ENCODE assay signal across 8 cellular contexts in the genomic region with DNA sequence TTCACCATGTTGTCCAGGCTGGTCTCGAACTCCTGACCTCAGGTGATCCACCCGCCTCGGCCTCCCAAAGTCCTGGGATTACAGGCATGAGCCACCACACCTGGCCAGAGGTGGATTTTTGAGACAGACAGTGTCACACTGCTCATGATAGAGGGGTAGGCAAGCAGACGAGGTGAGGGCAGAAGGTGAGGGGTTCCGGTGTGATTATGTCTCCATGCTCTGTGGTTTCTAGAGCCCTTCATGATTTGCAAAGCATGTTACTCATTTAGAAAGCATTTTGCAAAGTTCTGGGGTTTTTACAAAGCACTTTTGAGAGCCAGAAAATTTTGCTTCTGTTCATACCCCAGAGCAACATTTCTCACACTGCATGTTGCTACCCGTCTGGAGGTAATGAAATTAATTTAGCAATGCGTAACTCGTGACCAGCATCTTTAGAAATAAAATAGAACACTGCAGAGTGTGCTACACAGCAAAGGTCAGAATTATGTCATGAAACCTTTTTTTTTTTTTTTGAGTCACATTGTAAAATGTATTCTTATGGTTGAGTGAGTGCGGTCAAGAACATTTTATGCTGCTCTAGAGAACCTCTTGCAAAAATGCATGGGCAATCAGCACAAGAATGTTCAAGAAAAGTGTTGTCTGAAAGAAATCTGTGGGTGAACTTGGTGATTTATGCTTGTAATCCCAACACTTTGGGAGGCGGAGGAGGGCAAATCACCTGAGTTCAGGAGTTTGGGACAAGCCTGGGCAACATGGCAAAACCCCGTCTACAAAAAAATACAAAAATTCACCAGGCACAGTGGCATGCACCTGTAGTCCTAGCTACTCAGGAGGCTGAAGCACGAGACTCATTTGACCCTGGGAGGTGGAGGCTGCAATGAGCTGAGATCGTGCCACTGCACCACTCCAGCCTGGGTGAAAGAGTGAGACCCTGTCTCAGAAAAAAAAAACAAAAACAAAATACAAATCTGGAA. TPM values are rescaled to one million over a fixed set of nuclear protein-coding genes. Genes with fewer than 3 reads are reported as not detected.
DNase-seq lines count a peak whose midpoint lies in the region; ATAC-seq and TF ChIP-seq lines count a peak whose summit lies in the region.

No MANE protein-coding gene starts in this region.

- H3K27me3 Mint-ChIP-seq in naive B cell (peaks cover 21 to 52% (median 32%) of the 10 kb centered on the region in 3 donors), glutamatergic neuron (ENCODE audit: unreplicated experiment) (peaks cover 9% of the 10 kb centered on the region)

- H3K4me1 Mint-ChIP-seq in naive B cell = peaks cover 10 to 21% (median 15%) of the 10 kb centered on the region in 3 donors
- H3K4me1 Mint-ChIP-seq in glutamatergic neuron (ENCODE audit: low read depth, unreplicated experiment) = no peaks in the 10 kb centered on the region

- H3K27ac Mint-ChIP-seq in naive B cell = peak overlapping the region in 2 of 6 donors; percentile 32 to 81
- no peak overlapping the region for H3K27ac Mint-ChIP-seq in glutamatergic neuron (ENCODE audit: unreplicated experiment)

- peak overlapping the region in 3 of 8 donors; percentile 14 to 61 (median 30) for H3K4me3 Mint-ChIP-seq in naive B cell
- no peak overlapping the region for H3K4me3 Mint-ChIP-seq in glutamatergic neuron (ENCODE audit: unreplicated experiment)

- no peak for TF ChIP-seq CTCF in glutamatergic neuron (IDR thresholded peaks at IDR 0.05; ENCODE audit: partially characterized antibody, unreplicated experiment)

- peak; percentile 44 for DNase-seq in activated CD4-positive, alpha-beta T cell treated with anti-CD3 and anti-CD28 coated beads for 48 hours
- DNase-seq in activated CD4-positive, alpha-beta T cell treated with anti-CD3 and anti-CD28 coated beads for 1 hour = no peak
- peak; percentile 47 for DNase-seq in activated CD4-positive, CD25-positive, alpha-beta regulatory T cell treated with anti-CD3 and anti-CD28 coated beads, Interleukin-2, amount 50 U/mL, for 72 hours
- DNase-seq in naive B cell (no peak), glutamatergic neuron (no peak), HuH-7.5 (ENCODE audit: low spot score) (no peak), SHP77 (lab: John Stamatoyannopoulos, UW) (no peak)

- H3K9me3 Mint-ChIP-seq in naive B cell = peaks cover 0 to 3% (median 0%) of the 10 kb centered on the region in 7 donors
- H3K9me3 Mint-ChIP-seq in glutamatergic neuron (ENCODE audit: unreplicated experiment) = peaks cover 4% of the 10 kb centered on the region

- peak; percentile 80 for ATAC-seq in HG02938 (IDR thresholded peaks at IDR 0.05; ENCODE audit: unreplicated experiment)
- peak; percentile 16 to 69 for ATAC-seq in naive B cell (ENCODE audit: low read depth in 2 of 2)

- H3K36me3 Mint-ChIP-seq in naive B cell = no peaks in the 10 kb centered on the region
- H3K36me3 Mint-ChIP-seq in glutamatergic neuron (ENCODE audit: unreplicated experiment) = no peaks in the 10 kb centered on the region

RNA-seq across cellular contexts. Expression of gene MAP4K1, which starts 58.0 kb away (rescaled TPM):
- 100 to 1,000 TPM; 119 to 194 (median 138) TPM for polyA plus RNA-seq in naive B cell (ENCODE audit: low read depth in 6 of 6)
- total RNA-seq in glutamatergic neuron (ENCODE audit: unreplicated experiment) = 6.3 TPM

RNA-seq across cellular contexts. Expression of gene EIF3K, which starts 59.3 kb away (rescaled TPM):
- polyA plus RNA-seq in naive B cell (ENCODE audit: low read depth in 6 of 6) = 100 to 1,000 TPM; 307 to 347 (median 330) TPM
- total RNA-seq in glutamatergic neuron (ENCODE audit: unreplicated experiment) = 247 TPM

Comparison
In these comparisons a context has a peak if more than half of its experiments do, and no peak if none do; other contexts are left out.
1. DNase-seq: peak in activated CD4-positive, alpha-beta T cell treated with anti-CD3 and anti-CD28 coated beads for 48 hours (single experiment) and activated CD4-positive, CD25-positive, alpha-beta regulatory T cell treated with anti-CD3 and anti-CD28 coated beads, Interleukin-2, amount 50 U/mL, for 72 hours (single experiment); none in activated CD4-positive, alpha-beta T cell treated with anti-CD3 and anti-CD28 coated beads for 1 hour (single experiment), naive B cell (single experiment), glutamatergic neuron (single experiment), HuH-7.5 (single experiment) and SHP77 (0 of 2).